ENCODE assay signal across 22 cellular contexts in the genomic region with DNA sequence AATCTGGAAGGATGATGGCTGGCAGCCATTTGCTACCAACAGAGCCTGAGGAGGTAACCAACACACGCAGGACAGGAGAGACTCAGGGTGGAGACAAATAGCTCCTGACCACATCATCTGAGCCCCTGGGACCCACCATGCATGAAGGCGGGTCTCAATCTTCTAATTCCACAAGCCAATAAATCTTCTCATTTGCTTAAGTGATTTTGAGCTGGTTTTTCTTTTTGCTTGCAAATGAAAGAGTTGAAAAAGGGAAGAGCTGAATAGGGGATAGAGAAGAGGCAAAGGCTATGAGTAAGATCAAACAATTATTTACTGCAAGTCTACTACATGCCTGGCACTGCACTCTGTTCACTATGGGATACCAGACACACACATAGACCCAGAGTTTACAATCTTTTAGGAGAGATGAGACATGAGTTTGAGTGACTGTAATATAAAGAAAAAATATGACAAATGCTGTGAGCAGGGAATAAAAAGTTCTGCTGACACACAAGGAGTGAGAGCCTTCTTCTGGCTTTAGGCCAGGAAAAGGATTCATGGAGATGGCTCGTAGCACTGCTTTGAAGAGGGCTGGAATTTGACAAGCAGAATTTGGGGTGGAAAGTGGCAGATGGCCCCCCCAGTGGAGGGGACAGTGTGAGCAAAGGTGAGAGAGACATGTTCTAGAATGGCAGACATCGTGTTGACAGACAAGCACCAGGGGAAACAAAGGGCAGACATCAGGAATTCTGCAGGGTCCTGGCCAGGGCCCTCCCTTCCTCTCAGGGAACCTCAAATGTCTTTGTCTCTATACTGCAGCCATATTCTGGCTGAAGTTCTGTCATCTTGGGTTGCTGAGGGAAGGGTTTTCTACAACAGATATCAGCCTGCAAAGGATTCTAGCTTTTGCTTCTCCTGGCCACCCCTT.
DNase-seq lines count a peak whose midpoint lies in the region; ATAC-seq and TF ChIP-seq lines count a peak whose summit lies in the region.
"Had no signal": no experiment of that assay in that cellular context is flagged by ENCODE, and none has a peak within 500 bp of the region (broad histone marks: within the 10 kb centered on the region; RNA-seq: fewer than 3 reads in every experiment).

No MANE protein-coding gene starts in this region.

- H2AFZ ChIP-seq in hepatocyte, result no peak overlapping the region

- ATAC-seq in Right ventricle myocardium superior (ENCODE audit: poor library complexity), result peak; percentile 83
- ATAC-seq in GM21423 (IDR thresholded peaks at IDR 0.05; ENCODE audit: unreplicated experiment), result no peak
- ATAC-seq: A549, body of pancreas, Panc1, sciatic nerve had no signal

- no peaks in the 10 kb centered on the region for H3K9me2 ChIP-seq in hepatocyte (replicated peaks; ENCODE audit: insufficient read depth)

- no peak for DNase-seq in Right ventricle myocardium superior
- DNase-seq in right atrium auricular region (ENCODE audit: low spot score), result no peak
- peak; percentile 44 for DNase-seq in amniotic epithelial cell (ENCODE audit: low read depth)
- no peak for DNase-seq in hepatocyte (ENCODE audit: low spot score)
- peak; percentile 39 for DNase-seq in superior temporal gyrus (ENCODE audit: extremely low spot score)
- DNase-seq in activated naive CD4-positive, alpha-beta T cell (lab: John Stamatoyannopoulos, UW), result no peak
- DNase-seq in NOMO-1 treated with DMSO at 0.1 percent for 48 hours (lab: John Stamatoyannopoulos, UW; ENCODE audit: unreplicated experiment), result no peak
- DNase-seq: activated naive CD4-positive, alpha-beta T cell treated with anti-CD3 and anti-CD28 coated beads, Interleukin-2, amount 50 U/mL, for 16 hours; activated T-cell treated with anti-CD3 and anti-CD28 coated beads for 4 hours; body of pancreas; CD4-positive, alpha-beta memory T cell; glutamatergic neuron; midbrain; NCI-H2081 treated with DMSO at 0.1 percent for 48 hours; NCI-H748 treated with DMSO at 0.1 percent for 48 hours; stimulated activated CD4-positive, alpha-beta T cell treated with anti-CD3 and anti-CD28 coated beads, Interleukin-1b, Interleukin-23, amount 100 ng/mL, for 48 hours; stomach had no signal

- WGBS in hepatocyte (ENCODE audit: low lambda C conversion rate, missing lambda C conversion rate), result 68% methylated on average over 4 of the region's 4 CpGs

- H3K4me3 ChIP-seq in right atrium auricular region (no peak overlapping the region), hepatocyte (no peak overlapping the region)
- H3K4me3 ChIP-seq: A549, body of pancreas, stomach, vagina had no signal

- H3K36me3 ChIP-seq in right atrium auricular region, result no peaks in the 10 kb centered on the region
- H3K36me3 ChIP-seq in hepatocyte (replicated peaks; ENCODE audit: insufficient read depth, low read depth), result no peaks in the 10 kb centered on the region
- H3K36me3 ChIP-seq: stomach, vagina had no signal

- no peaks in the 10 kb centered on the region for H3K9me3 ChIP-seq in right atrium auricular region
- H3K9me3 ChIP-seq in hepatocyte (ENCODE audit: low read depth), result no peaks in the 10 kb centered on the region
- H3K9me3 ChIP-seq: A549, body of pancreas, stomach, vagina had no signal

- no peak overlapping the region for H3K27ac ChIP-seq in right atrium auricular region
- peak overlapping the region; percentile 68 for H3K27ac ChIP-seq in hepatocyte
- H3K27ac ChIP-seq: A549, body of pancreas, stomach, vagina had no signal

- H3K4me1 ChIP-seq in right atrium auricular region (peaks cover 0 to 16% of the 10 kb centered on the region in 2 donors), hepatocyte (ENCODE audit: insufficient read depth) (peaks cover 38% of the 10 kb centered on the region)
- H3K4me1 ChIP-seq: A549, body of pancreas, stomach had no signal

- H3K4me2 ChIP-seq in hepatocyte, result no peak overlapping the region
- H3K4me2 ChIP-seq: A549 had no signal

- no peaks in the 10 kb centered on the region for H4K20me1 ChIP-seq in hepatocyte (ENCODE audit: insufficient read depth, poor library complexity, severe bottlenecking)

- intact Hi-C loops in Right ventricle myocardium superior (cut with DNase I), result no loop called here

- TF ChIP-seq CTCF in right atrium auricular region (IDR thresholded peaks at IDR 0.05), result no peak
- TF ChIP-seq CTCF in hepatocyte (IDR thresholded peaks at IDR 0.05; ENCODE audit: poor library complexity), result no peak

- no peaks in the 10 kb centered on the region for H3K79me2 ChIP-seq in hepatocyte

- no peaks in the 10 kb centered on the region for H3K27me3 ChIP-seq in right atrium auricular region
- no peaks in the 10 kb centered on the region for H3K27me3 ChIP-seq in hepatocyte
- H3K27me3 ChIP-seq: body of pancreas, stomach, vagina had no signal

Comparison
In these comparisons a context has a peak if more than half of its experiments do, and no peak if none do; other contexts are left out.
1. DNase-seq: peak in amniotic epithelial cell (single experiment) and superior temporal gyrus (single experiment); none in Right ventricle myocardium superior (single experiment), right atrium auricular region (single experiment), hepatocyte (single experiment), activated naive CD4-positive, alpha-beta T cell (0 of 4) and NOMO-1 treated with DMSO at 0.1 percent for 48 hours (single experiment).